In the genomic region with DNA sequence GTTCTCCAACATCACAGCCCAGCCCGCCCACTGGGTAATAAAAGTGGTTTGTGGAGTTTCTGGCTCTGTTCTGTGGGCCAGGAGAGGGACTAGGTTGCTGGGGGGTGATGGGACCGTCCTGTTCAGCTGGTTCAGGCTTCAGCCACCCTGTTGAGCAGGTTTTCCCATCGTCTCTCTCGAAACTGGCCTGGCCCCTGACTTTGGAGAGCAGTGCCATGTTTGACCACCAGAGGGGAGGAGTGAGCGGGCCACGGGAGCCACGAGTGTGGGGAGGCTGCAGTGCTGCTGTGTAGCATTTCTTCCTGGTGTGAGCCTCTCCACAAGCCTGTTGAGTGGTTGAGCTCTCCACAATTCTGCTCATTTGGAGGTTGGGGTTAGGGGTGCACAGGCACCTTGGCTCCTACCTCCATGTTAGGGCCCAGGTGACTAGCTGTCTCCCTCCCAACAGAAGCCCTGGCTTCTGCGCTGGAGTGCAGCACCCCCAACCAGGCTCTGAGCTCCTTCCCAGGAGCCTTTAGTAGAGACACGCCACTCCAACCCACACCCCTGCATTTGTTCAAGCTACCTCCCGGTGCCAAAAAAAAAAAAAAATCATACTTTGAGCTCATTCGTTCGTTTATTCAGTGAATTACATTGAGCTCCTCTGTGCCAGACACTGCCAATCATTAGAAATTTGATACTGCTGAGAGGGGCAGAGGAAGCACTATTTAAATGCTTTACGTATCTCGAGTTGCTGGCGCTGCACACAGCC, we compare ENCODE assay signal across 2 cellular contexts.
A peak's percentile ranks its signal among the peaks of the same experiment; 100 is the strongest.
TF ChIP-seq lines count a peak whose summit lies in the region.

No MANE protein-coding gene starts in this region.

TF ChIP-seq in GM12891, 5 proteins besides CTCF, POLR2A, EP300 and RAD21:
- TF ChIP-seq PAX5 (IDR thresholded peaks at IDR 0.05; ENCODE audit: insufficient read depth, low read length, severe bottlenecking) (no peak), POU2F2 (IDR thresholded peaks at IDR 0.05; ENCODE audit: low read depth, low read length) (0 out of 2 replicates have a peak, but pooled peaks have one; percentile 26)
TF ChIP-seq in GM12891: peak in this region for 1.

TF ChIP-seq in H1, 55 proteins besides CTCF, POLR2A, EP300 and RAD21 (continues in another document):
- TF ChIP-seq, protein P1, sequence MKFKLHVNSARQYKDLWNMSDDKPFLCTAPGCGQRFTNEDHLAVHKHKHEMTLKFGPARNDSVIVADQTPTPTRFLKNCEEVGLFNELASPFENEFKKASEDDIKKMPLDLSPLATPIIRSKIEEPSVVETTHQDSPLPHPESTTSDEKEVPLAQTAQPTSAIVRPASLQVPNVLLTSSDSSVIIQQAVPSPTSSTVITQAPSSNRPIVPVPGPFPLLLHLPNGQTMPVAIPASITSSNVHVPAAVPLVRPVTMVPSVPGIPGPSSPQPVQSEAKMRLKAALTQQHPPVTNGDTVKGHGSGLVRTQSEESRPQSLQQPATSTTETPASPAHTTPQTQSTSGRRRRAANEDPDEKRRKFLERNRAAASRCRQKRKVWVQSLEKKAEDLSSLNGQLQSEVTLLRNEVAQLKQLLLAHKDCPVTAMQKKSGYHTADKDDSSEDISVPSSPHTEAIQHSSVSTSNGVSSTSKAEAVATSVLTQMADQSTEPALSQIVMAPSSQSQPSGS (IDR thresholded peaks at IDR 0.05; ENCODE audit: low read length), result 0 out of 2 replicates have a peak, but pooled peaks have one; percentile 55
- no peak for TF ChIP-seq SUZ12 (IDR thresholded peaks at IDR 0.05; ENCODE audit: low read length)
- TF ChIP-seq RNF2 (IDR thresholded peaks at IDR 0.05; ENCODE audit: borderline replicate concordance, low read depth, low read length, missing control alignments, poor library complexity, severe bottlenecking), result no peak
- TF ChIP-seq RXRA (IDR thresholded peaks at IDR 0.05; ENCODE audit: insufficient read depth, low read depth, low read length), result no peak
- no peak for TF ChIP-seq SIRT6 (IDR thresholded peaks at IDR 0.05; ENCODE audit: low read length)
- TF ChIP-seq PHF8 (conservative IDR thresholded peaks at IDR 0.05; ENCODE audit: low read depth, low read length), result no peak
- TF ChIP-seq TCF12 (IDR thresholded peaks at IDR 0.05; ENCODE audit: low read depth, low read length), result no peak
- TF ChIP-seq GABPA (IDR thresholded peaks at IDR 0.05; ENCODE audit: borderline replicate concordance, insufficient read depth, low read length), result no peak
- no peak for TF ChIP-seq SP4 (IDR thresholded peaks at IDR 0.05; ENCODE audit: low read length)
- TF ChIP-seq TEAD4 (IDR thresholded peaks at IDR 0.05; ENCODE audit: low read depth, low read length), result no peak
- TF ChIP-seq GTF2F1 (IDR thresholded peaks at IDR 0.05; ENCODE audit: borderline replicate concordance, low read depth, low read length), result no peak
- TF ChIP-seq, protein P2, sequence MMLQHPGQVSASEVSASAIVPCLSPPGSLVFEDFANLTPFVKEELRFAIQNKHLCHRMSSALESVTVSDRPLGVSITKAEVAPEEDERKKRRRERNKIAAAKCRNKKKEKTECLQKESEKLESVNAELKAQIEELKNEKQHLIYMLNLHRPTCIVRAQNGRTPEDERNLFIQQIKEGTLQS (IDR thresholded peaks at IDR 0.05; ENCODE audit: insufficient read depth, low read depth, low read length), result no peak
- peak; percentile 63 for TF ChIP-seq BACH1 (IDR thresholded peaks at IDR 0.05; ENCODE audit: low read length)
- TF ChIP-seq TAF1 (IDR thresholded peaks at IDR 0.05; ENCODE audit: low read depth, low read length), result no peak
- TF ChIP-seq JUND (IDR thresholded peaks at IDR 0.05; ENCODE audit: low read length), result no peak
- no peak for TF ChIP-seq ASH2L (IDR thresholded peaks at IDR 0.05; ENCODE audit: low read length)
- TF ChIP-seq MAFK (IDR thresholded peaks at IDR 0.05; ENCODE audit: low read depth, low read length), result no peak
- no peak for TF ChIP-seq JUN (IDR thresholded peaks at IDR 0.05; ENCODE audit: low read depth, low read length)
- TF ChIP-seq SIN3A (conservative IDR thresholded peaks at IDR 0.05 in 1 of 2, IDR thresholded peaks at IDR 0.05 in 1 of 2; ENCODE audit: low read depth in 1 of 2, low read length in 2 of 2), result 0 out of 4 replicates have a peak, but pooled peaks of 1 of the 2 experiments have one; percentile 32
- TF ChIP-seq KDM5A (IDR thresholded peaks at IDR 0.05; ENCODE audit: low read length), result no peak
- TF ChIP-seq NANOG (IDR thresholded peaks at IDR 0.05; ENCODE audit: insufficient read depth, low read depth, low read length, poor library complexity, severe bottlenecking), result no peak
- no peak for TF ChIP-seq CHD1 (IDR thresholded peaks at IDR 0.05; ENCODE audit: low read depth, low read length)
- TF ChIP-seq BRCA1 (IDR thresholded peaks at IDR 0.05; ENCODE audit: low read depth, low read length), result no peak
- TF ChIP-seq SRF (IDR thresholded peaks at IDR 0.05; ENCODE audit: low read depth, low read length), result no peak
- no peak for TF ChIP-seq SP2 (IDR thresholded peaks at IDR 0.05; ENCODE audit: low read length)
- TF ChIP-seq EZH2 (IDR thresholded peaks at IDR 0.05; ENCODE audit: low read depth, low read length, severe bottlenecking), result no peak
- no peak for TF ChIP-seq CBX8 (IDR thresholded peaks at IDR 0.05; ENCODE audit: borderline replicate concordance, low read depth, low read length)
- no peak for TF ChIP-seq CEBPB (IDR thresholded peaks at IDR 0.05; ENCODE audit: low read depth, low read length)
- TF ChIP-seq, protein P3, sequence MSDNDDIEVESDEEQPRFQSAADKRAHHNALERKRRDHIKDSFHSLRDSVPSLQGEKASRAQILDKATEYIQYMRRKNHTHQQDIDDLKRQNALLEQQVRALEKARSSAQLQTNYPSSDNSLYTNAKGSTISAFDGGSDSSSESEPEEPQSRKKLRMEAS (IDR thresholded peaks at IDR 0.05), result peak; percentile 37; the same call in 1 of the 2 replicates
- TF ChIP-seq YY1 (IDR thresholded peaks at IDR 0.05; ENCODE audit: low read depth, low read length), result no peak
- TF ChIP-seq CHD2 (IDR thresholded peaks at IDR 0.05; ENCODE audit: low read length), result 0 out of 2 replicates have a peak, but pooled peaks have one; percentile 31
- no peak for TF ChIP-seq BCL11A (IDR thresholded peaks at IDR 0.05; ENCODE audit: low read depth in 2 of 2, low read length in 2 of 2)
- no peak for TF ChIP-seq RFX5 (IDR thresholded peaks at IDR 0.05; ENCODE audit: borderline replicate concordance, low read depth, low read length)
- no peak for TF ChIP-seq SP1 (IDR thresholded peaks at IDR 0.05; ENCODE audit: low read depth, low read length)
- TF ChIP-seq SIX5 (IDR thresholded peaks at IDR 0.05; ENCODE audit: low read depth, low read length), result no peak
- no peak for TF ChIP-seq TBP (IDR thresholded peaks at IDR 0.05; ENCODE audit: low read depth, low read length)
- TF ChIP-seq, protein P4, sequence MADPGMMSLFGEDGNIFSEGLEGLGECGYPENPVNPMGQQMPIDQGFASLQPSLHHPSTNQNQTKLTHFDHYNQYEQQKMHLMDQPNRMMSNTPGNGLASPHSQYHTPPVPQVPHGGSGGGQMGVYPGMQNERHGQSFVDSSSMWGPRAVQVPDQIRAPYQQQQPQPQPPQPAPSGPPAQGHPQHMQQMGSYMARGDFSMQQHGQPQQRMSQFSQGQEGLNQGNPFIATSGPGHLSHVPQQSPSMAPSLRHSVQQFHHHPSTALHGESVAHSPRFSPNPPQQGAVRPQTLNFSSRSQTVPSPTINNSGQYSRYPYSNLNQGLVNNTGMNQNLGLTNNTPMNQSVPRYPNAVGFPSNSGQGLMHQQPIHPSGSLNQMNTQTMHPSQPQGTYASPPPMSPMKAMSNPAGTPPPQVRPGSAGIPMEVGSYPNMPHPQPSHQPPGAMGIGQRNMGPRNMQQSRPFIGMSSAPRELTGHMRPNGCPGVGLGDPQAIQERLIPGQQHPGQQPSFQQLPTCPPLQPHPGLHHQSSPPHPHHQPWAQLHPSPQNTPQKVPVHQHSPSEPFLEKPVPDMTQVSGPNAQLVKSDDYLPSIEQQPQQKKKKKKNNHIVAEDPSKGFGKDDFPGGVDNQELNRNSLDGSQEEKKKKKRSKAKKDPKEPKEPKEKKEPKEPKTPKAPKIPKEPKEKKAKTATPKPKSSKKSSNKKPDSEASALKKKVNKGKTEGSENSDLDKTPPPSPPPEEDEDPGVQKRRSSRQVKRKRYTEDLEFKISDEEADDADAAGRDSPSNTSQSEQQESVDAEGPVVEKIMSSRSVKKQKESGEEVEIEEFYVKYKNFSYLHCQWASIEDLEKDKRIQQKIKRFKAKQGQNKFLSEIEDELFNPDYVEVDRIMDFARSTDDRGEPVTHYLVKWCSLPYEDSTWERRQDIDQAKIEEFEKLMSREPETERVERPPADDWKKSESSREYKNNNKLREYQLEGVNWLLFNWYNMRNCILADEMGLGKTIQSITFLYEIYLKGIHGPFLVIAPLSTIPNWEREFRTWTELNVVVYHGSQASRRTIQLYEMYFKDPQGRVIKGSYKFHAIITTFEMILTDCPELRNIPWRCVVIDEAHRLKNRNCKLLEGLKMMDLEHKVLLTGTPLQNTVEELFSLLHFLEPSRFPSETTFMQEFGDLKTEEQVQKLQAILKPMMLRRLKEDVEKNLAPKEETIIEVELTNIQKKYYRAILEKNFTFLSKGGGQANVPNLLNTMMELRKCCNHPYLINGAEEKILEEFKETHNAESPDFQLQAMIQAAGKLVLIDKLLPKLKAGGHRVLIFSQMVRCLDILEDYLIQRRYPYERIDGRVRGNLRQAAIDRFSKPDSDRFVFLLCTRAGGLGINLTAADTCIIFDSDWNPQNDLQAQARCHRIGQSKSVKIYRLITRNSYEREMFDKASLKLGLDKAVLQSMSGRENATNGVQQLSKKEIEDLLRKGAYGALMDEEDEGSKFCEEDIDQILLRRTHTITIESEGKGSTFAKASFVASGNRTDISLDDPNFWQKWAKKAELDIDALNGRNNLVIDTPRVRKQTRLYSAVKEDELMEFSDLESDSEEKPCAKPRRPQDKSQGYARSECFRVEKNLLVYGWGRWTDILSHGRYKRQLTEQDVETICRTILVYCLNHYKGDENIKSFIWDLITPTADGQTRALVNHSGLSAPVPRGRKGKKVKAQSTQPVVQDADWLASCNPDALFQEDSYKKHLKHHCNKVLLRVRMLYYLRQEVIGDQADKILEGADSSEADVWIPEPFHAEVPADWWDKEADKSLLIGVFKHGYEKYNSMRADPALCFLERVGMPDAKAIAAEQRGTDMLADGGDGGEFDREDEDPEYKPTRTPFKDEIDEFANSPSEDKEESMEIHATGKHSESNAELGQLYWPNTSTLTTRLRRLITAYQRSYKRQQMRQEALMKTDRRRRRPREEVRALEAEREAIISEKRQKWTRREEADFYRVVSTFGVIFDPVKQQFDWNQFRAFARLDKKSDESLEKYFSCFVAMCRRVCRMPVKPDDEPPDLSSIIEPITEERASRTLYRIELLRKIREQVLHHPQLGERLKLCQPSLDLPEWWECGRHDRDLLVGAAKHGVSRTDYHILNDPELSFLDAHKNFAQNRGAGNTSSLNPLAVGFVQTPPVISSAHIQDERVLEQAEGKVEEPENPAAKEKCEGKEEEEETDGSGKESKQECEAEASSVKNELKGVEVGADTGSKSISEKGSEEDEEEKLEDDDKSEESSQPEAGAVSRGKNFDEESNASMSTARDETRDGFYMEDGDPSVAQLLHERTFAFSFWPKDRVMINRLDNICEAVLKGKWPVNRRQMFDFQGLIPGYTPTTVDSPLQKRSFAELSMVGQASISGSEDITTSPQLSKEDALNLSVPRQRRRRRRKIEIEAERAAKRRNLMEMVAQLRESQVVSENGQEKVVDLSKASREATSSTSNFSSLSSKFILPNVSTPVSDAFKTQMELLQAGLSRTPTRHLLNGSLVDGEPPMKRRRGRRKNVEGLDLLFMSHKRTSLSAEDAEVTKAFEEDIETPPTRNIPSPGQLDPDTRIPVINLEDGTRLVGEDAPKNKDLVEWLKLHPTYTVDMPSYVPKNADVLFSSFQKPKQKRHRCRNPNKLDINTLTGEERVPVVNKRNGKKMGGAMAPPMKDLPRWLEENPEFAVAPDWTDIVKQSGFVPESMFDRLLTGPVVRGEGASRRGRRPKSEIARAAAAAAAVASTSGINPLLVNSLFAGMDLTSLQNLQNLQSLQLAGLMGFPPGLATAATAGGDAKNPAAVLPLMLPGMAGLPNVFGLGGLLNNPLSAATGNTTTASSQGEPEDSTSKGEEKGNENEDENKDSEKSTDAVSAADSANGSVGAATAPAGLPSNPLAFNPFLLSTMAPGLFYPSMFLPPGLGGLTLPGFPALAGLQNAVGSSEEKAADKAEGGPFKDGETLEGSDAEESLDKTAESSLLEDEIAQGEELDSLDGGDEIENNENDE (IDR thresholded peaks at IDR 0.05; ENCODE audit: insufficient replicate concordance, low read length), result no peak
- no peak for TF ChIP-seq NRF1 (IDR thresholded peaks at IDR 0.05; ENCODE audit: low read depth, low read length)
- TF ChIP-seq, protein P5, sequence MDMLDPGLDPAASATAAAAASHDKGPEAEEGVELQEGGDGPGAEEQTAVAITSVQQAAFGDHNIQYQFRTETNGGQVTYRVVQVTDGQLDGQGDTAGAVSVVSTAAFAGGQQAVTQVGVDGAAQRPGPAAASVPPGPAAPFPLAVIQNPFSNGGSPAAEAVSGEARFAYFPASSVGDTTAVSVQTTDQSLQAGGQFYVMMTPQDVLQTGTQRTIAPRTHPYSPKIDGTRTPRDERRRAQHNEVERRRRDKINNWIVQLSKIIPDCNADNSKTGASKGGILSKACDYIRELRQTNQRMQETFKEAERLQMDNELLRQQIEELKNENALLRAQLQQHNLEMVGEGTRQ (IDR thresholded peaks at IDR 0.05; ENCODE audit: low read length), result no peak
- no peak for TF ChIP-seq HDAC6 (IDR thresholded peaks at IDR 0.05; ENCODE audit: low read depth, low read length)
- TF ChIP-seq POU5F1 (IDR thresholded peaks at IDR 0.05; ENCODE audit: low read depth, low read length), result 0 out of 2 replicates have a peak, but pooled peaks have one; percentile 13
- TF ChIP-seq POLR2AphosphoS5 (IDR thresholded peaks at IDR 0.05; ENCODE audit: low read depth, low read length), result peak; percentile 66; the same call in 1 of the 2 replicates
- TF ChIP-seq CREB1 (IDR thresholded peaks at IDR 0.05), result no peak
- TF ChIP-seq RBBP5 (IDR thresholded peaks at IDR 0.05; ENCODE audit: borderline replicate concordance, low read depth, low read length), result no peak
- 0 out of 2 replicates have a peak, but pooled peaks have one; percentile 41 for TF ChIP-seq FOSL1 (IDR thresholded peaks at IDR 0.05; ENCODE audit: insufficient read depth, low read depth, low read length)
- no peak for TF ChIP-seq KDM1A (IDR thresholded peaks at IDR 0.05; ENCODE audit: borderline replicate concordance, low read length)
- TF ChIP-seq, protein P6, sequence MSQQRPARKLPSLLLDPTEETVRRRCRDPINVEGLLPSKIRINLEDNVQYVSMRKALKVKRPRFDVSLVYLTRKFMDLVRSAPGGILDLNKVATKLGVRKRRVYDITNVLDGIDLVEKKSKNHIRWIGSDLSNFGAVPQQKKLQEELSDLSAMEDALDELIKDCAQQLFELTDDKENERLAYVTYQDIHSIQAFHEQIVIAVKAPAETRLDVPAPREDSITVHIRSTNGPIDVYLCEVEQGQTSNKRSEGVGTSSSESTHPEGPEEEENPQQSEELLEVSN (IDR thresholded peaks at IDR 0.05), result no peak
- no peak for TF ChIP-seq SAP30 (IDR thresholded peaks at IDR 0.05; ENCODE audit: insufficient read depth, insufficient replicate concordance, low read length)
- TF ChIP-seq TAF7 (optimal IDR thresholded peaks at IDR 0.05; ENCODE audit: borderline replicate concordance, low read depth, low read length), result no peak
- TF ChIP-seq HDAC2 (IDR thresholded peaks at IDR 0.05; ENCODE audit: borderline replicate concordance in 1 of 2, low read depth in 2 of 2, low read length in 2 of 2), result 0 out of 4 replicates have a peak, but pooled peaks of 1 of the 2 experiments have one; percentile 82
- no peak for TF ChIP-seq CBX5 (IDR thresholded peaks at IDR 0.05; ENCODE audit: low read depth, low read length)
- no peak for TF ChIP-seq ZNF274 (IDR thresholded peaks at IDR 0.05; ENCODE audit: borderline replicate concordance, extremely low read depth, low read length)
- no peak for TF ChIP-seq CTBP2 (IDR thresholded peaks at IDR 0.05; ENCODE audit: borderline replicate concordance, insufficient read depth, insufficient read length, low read length)
- TF ChIP-seq KDM4A (IDR thresholded peaks at IDR 0.05; ENCODE audit: low read depth, low read length, severe bottlenecking), result no peak
